21 cellular contexts compared by ENCODE assay signal in the genomic region with DNA sequence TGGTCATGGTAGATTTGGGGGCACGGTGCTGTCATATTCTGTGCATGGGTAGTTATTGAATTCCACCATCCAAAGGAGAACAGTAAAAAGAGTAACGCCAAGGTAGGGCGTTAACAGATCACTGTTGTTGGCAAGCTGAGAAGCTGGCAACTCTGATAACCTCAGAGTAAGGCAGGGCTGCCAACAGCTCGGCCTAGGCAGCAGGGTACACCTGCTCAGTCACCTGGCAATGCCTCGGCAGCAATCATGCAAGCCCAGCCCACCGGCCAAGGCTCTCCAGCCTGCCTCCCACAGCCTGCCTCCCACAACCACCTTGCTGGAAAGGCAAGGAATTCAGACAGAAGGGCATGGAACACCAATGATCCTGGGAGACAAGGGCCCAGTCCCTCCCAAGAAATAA.
DNase-seq lines count a peak whose midpoint lies in the region; ATAC-seq and TF ChIP-seq lines count a peak whose summit lies in the region.
"Had no signal": no experiment of that assay in that cellular context is flagged by ENCODE, and none has a peak within 500 bp of the region (broad histone marks: within the 10 kb centered on the region; RNA-seq: fewer than 3 reads in every experiment).

No MANE protein-coding gene starts in this region.

- H3K4me1 Mint-ChIP-seq in endothelial cell (ENCODE audit: unreplicated experiment): peaks cover 54% of the 10 kb centered on the region
- H3K4me1 Mint-ChIP-seq: IgD-negative memory B cell had no signal

- H4K20me1 ChIP-seq in Karpas-422 (ENCODE audit: insufficient read depth, low read depth, low read length): no peaks in the 10 kb centered on the region

- no peaks in the 10 kb centered on the region for H3K9me3 Mint-ChIP-seq in endothelial cell (ENCODE audit: unreplicated experiment)
- H3K9me3 Mint-ChIP-seq: IgD-negative memory B cell had no signal

- TF ChIP-seq CTCF in endothelial cell (IDR thresholded peaks at IDR 0.05; ENCODE audit: unreplicated experiment) (no peak), thyroid gland (IDR thresholded peaks at IDR 0.05) (no peak)

- H2AFZ ChIP-seq in Karpas-422 (ENCODE audit: low read length): no peak overlapping the region
- H2AFZ ChIP-seq: GM23248 had no signal

- H3K27me3 ChIP-seq in thyroid gland (no peaks in the 10 kb centered on the region), Karpas-422 (ENCODE audit: low read length) (no peaks in the 10 kb centered on the region)
- H3K27me3 ChIP-seq: MG63, Peyer's patch had no signal

- peaks cover 60% of the 10 kb centered on the region for H3K36me3 Mint-ChIP-seq in endothelial cell (ENCODE audit: low read depth, unreplicated experiment)

- H3K27ac Mint-ChIP-seq in endothelial cell (ENCODE audit: unreplicated experiment): no peak overlapping the region
- H3K27ac Mint-ChIP-seq: IgD-negative memory B cell had no signal

- intact Hi-C loops in thyroid gland (cut with DNase I): no loop called here

- H3K79me2 ChIP-seq in Karpas-422 (ENCODE audit: low read length): no peaks in the 10 kb centered on the region

- H3K4me2 ChIP-seq in Karpas-422 (ENCODE audit: low read depth, low read length, poor library complexity, severe bottlenecking): no peak overlapping the region

- ATAC-seq in HG03439 (IDR thresholded peaks at IDR 0.05; ENCODE audit: unreplicated experiment): no peak

- TF ChIP-seq POLR2A in thyroid gland (IDR thresholded peaks at IDR 0.05): peak in 1 of 2 donors; percentile 50

- H3K9me3 ChIP-seq in thyroid gland (no peaks in the 10 kb centered on the region), Karpas-422 (ENCODE audit: low read length) (no peaks in the 10 kb centered on the region)
- H3K9me3 ChIP-seq: Caco-2, MG63, Peyer's patch had no signal

- H3K9me2 ChIP-seq in Karpas-422 (replicated peaks; ENCODE audit: insufficient read depth, low read length): no peaks in the 10 kb centered on the region

- H3K36me3 ChIP-seq in thyroid gland (no peaks in the 10 kb centered on the region), Karpas-422 (ENCODE audit: insufficient read depth, low read length) (no peaks in the 10 kb centered on the region)
- H3K36me3 ChIP-seq: MG63, Peyer's patch had no signal

- H3K9ac ChIP-seq in Karpas-422 (ENCODE audit: low read length): no peak overlapping the region
- H3K9ac ChIP-seq: GM23248 had no signal

- H3K4me3 Mint-ChIP-seq in endothelial cell (ENCODE audit: unreplicated experiment): peak overlapping the region; percentile 56
- H3K4me3 Mint-ChIP-seq: IgD-negative memory B cell had no signal

- H3K27me3 Mint-ChIP-seq in endothelial cell (ENCODE audit: unreplicated experiment): peaks cover 4% of the 10 kb centered on the region
- H3K27me3 Mint-ChIP-seq: IgD-negative memory B cell had no signal

- H3K4me1 ChIP-seq in thyroid gland: peaks cover 15 to 40% of the 10 kb centered on the region in 2 donors
- H3K4me1 ChIP-seq in Karpas-422 (ENCODE audit: low read length): no peaks in the 10 kb centered on the region
- H3K4me1 ChIP-seq: Caco-2, Peyer's patch had no signal

- DNase-seq in NCI-H2029 (lab: John Stamatoyannopoulos, UW): peak; percentile 49
- DNase-seq in NCI-H2196 treated with DMSO at 0.1 percent for 48 hours (lab: John Stamatoyannopoulos, UW; ENCODE audit: unreplicated experiment): peak; percentile 12
- no peak for DNase-seq in endothelial cell (ENCODE audit: low spot score)
- peak; percentile 94 to 96 for DNase-seq in thyroid gland
- DNase-seq in Karpas-422: no peak
- no peak for DNase-seq in NCI-H748 (lab: John Stamatoyannopoulos, UW; ENCODE audit: unreplicated experiment)
- DNase-seq: Caco-2; GF-D8; GM23248; HCEC 1CT; Kasumi-1; MG63; NCI-H1048; NCI-H146; NCI-H2081 treated with DMSO at 0.1 percent for 48 hours; NCI-H345; NCI-H526 treated with DMSO at 0.1 percent for 48 hours; NK-92 treated with Interleukin-12 subunit alpha and Interleukin-12 subunit beta, amount 100 ng/mL, for 24 hours; Peyer's patch had no signal

- 40 to 57% methylated on average over 6 of the region's 6 CpGs for WGBS in thyroid gland, 2 donors

- H3K4me3 ChIP-seq in thyroid gland (replicated peaks in 1 of 3) (no peak overlapping the region), Karpas-422 (ENCODE audit: low read length) (no peak overlapping the region)
- H3K4me3 ChIP-seq: GM23248, MG63, Peyer's patch had no signal

- H3K27ac ChIP-seq in thyroid gland (peak overlapping the region; percentile 73 to 84 (median 74)), Karpas-422 (ENCODE audit: low read length) (no peak overlapping the region)
- H3K27ac ChIP-seq: GM23248, Peyer's patch had no signal

Comparison
In these comparisons a context has a peak if more than half of its experiments do, and no peak if none do; other contexts are left out.
1. DNase-seq: peak in NCI-H2029 (single experiment), NCI-H2196 treated with DMSO at 0.1 percent for 48 hours (single experiment) and thyroid gland (2 of 2); none in endothelial cell (single experiment), Karpas-422 (single experiment) and NCI-H748 (single experiment).